ENCODE assay signal across 21 cellular contexts in the genomic region with DNA sequence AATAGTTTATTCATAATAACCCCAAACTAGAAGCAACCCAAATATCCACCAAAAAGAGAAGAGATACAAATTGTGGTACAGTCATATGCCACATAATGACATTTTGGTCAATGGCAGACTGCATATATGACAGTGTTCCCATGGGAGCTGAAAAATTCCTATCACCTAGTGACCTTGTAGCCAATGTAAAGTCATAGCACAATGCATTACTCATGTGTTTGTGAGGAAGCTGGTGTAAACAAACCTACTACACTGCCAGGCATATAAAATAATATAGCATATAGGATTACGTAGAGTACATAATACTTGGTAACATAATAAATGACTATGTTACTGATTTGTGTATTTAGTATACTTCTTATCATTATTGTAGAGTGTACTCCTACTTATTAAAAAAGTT. TPM values are rescaled to one million over a fixed set of nuclear protein-coding genes. Genes with fewer than 3 reads are reported as not detected.
DNase-seq lines count a peak whose midpoint lies in the region; ATAC-seq and TF ChIP-seq lines count a peak whose summit lies in the region.
"Had no signal": no experiment of that assay in that cellular context is flagged by ENCODE, and none has a peak within 500 bp of the region (broad histone marks: within the 10 kb centered on the region; RNA-seq: fewer than 3 reads in every experiment).

No MANE protein-coding gene starts in this region.

- no peaks in the 10 kb centered on the region for H3K4me1 ChIP-seq in PC-3 (ENCODE audit: insufficient read depth, low read length)
- no peaks in the 10 kb centered on the region for H3K4me1 ChIP-seq in mesenchymal stem cell (ENCODE audit: control insufficient read depth, insufficient read depth, low read depth, low read length)
- H3K4me1 ChIP-seq: Caco-2 had no signal

- H3K4me3 ChIP-seq in PC-3 (ENCODE audit: low read length) (no peak overlapping the region), mesenchymal stem cell (ENCODE audit: insufficient read depth in 1 of 2, low read depth in 1 of 2, low read length in 2 of 2) (no peak overlapping the region)
- H3K4me3 ChIP-seq: BLaER1, GM23248 had no signal

- no peaks in the 10 kb centered on the region for H3K79me2 ChIP-seq in PC-3 (ENCODE audit: low read length)

- no peak overlapping the region for H3K18ac ChIP-seq in mesenchymal stem cell (ENCODE audit: low read depth in 1 of 2, low read length in 2 of 2)

- CTCF ChIA-PET in PC-3 (lab: Charles Lee), result no interaction called here

- no peak overlapping the region for H3K14ac ChIP-seq in mesenchymal stem cell (ENCODE audit: low read length in 2 of 2)

- H3K4me2 ChIP-seq in PC-3 (ENCODE audit: low read length) (no peak overlapping the region), mesenchymal stem cell (ENCODE audit: low read length, poor library complexity, severe bottlenecking) (no peak overlapping the region)
- H3K4me2 ChIP-seq: BLaER1 had no signal

- H3K9me2 ChIP-seq in PC-3 (replicated peaks; ENCODE audit: low read length), result no peaks in the 10 kb centered on the region

- H2AFZ ChIP-seq in PC-3 (ENCODE audit: low read length) (no peak overlapping the region), mesenchymal stem cell (ENCODE audit: low read depth, low read length) (no peak overlapping the region)
- H2AFZ ChIP-seq: GM23248 had no signal

- no TSS peak for BruUV-seq in PC-3 (replicated peaks; lab: Mats Ljungman, UMichigan)

- no peaks in the 10 kb centered on the region for H3K27me3 ChIP-seq in PC-3 (ENCODE audit: low read length)
- no peaks in the 10 kb centered on the region for H3K27me3 ChIP-seq in mesenchymal stem cell (ENCODE audit: control insufficient read depth in 1 of 2, insufficient read depth in 1 of 2, low read length in 2 of 2)
- H3K27me3 ChIP-seq: BLaER1 had no signal

- H3K4ac ChIP-seq in mesenchymal stem cell (ENCODE audit: low read depth in 1 of 2, low read length in 2 of 2), result no peak overlapping the region

- TF ChIP-seq CTCF in PC-3 (conservative IDR thresholded peaks at IDR 0.05; ENCODE audit: low read depth, low read length), result no peak

- WGBS in mesenchymal stem cell, result no CpG with 5 or more reads among the region's 1 CpG

- POLR2A ChIA-PET in PC-3 (lab: Charles Lee; ENCODE audit: unreplicated experiment), result no interaction called here

- DNase-seq in DMS53 (lab: John Stamatoyannopoulos, UW) (peak; percentile 23), DMS53 treated with DMSO at 0.1 percent for 48 hours (lab: John Stamatoyannopoulos, UW; ENCODE audit: unreplicated experiment) (no peak), PC-3 (peak; percentile 30), dermis blood vessel endothelial cell (peak; percentile 25), mesenchymal stem cell (peak; percentile 17)
- no peak for DNase-seq in activated CD4-positive, alpha-beta T cell treated with anti-CD3 and anti-CD28 coated beads for 1 hour
- DNase-seq: Caco-2; CD4-positive, CD25-positive, alpha-beta regulatory T cell; CD8-positive, alpha-beta T cell; DMS153; DMS79 treated with DMSO at 0.1 percent for 48 hours; GM23248; H7; HCEC 1CT had no signal

- H2BK5ac ChIP-seq in mesenchymal stem cell (ENCODE audit: low read depth, low read length, poor library complexity, severe bottlenecking), result no peak overlapping the region

- H2AK5ac ChIP-seq in mesenchymal stem cell (ENCODE audit: low read length, severe bottlenecking), result no peak overlapping the region

- ATAC-seq in PC-3 (peak; percentile 73), HG03521 (IDR thresholded peaks at IDR 0.05; ENCODE audit: unreplicated experiment) (no peak), GM18868 (IDR thresholded peaks at IDR 0.05; ENCODE audit: unreplicated experiment) (no peak)
- ATAC-seq: CD8-positive, alpha-beta T cell had no signal

- H4K91ac ChIP-seq in mesenchymal stem cell (ENCODE audit: low read length), result no peak overlapping the region

- peaks cover 2% of the 10 kb centered on the region for H3K79me1 ChIP-seq in mesenchymal stem cell (replicated peaks; ENCODE audit: low read length, poor library complexity, severe bottlenecking)

- no peak overlapping the region for H2BK15ac ChIP-seq in mesenchymal stem cell (ENCODE audit: low read depth, poor library complexity, severe bottlenecking)

- peaks cover 8% of the 10 kb centered on the region; the same call in 1 of the 2 replicates for H3K36me3 ChIP-seq in PC-3 (ENCODE audit: low read depth, low read length)
- H3K36me3 ChIP-seq in mesenchymal stem cell (ENCODE audit: control insufficient read depth in 1 of 2, insufficient read depth in 2 of 2, low read depth in 1 of 2, low read length in 2 of 2), result peaks cover 17% of the 10 kb centered on the region in 2 experiments

- H4K8ac ChIP-seq in mesenchymal stem cell (ENCODE audit: low read length), result no peak overlapping the region

- no peak overlapping the region for H2BK12ac ChIP-seq in mesenchymal stem cell (ENCODE audit: low read length in 2 of 2)

- H3K27ac ChIP-seq in PC-3 (ENCODE audit: low read length) (no peak overlapping the region), mesenchymal stem cell (ENCODE audit: low read length, poor library complexity, severe bottlenecking) (no peak overlapping the region)
- H3K27ac ChIP-seq: 22Rv1, BLaER1, C4-2B, GM23248 had no signal

- intact Hi-C loops in PC-3 (cut with micrococcal nuclease), result loop anchor here (5.0 kb wide), 1 partner anchor 191 kb away; a partner anchor contains a TSS

- H2BK120ac ChIP-seq in mesenchymal stem cell (ENCODE audit: low read depth, low read length), result no peak overlapping the region

- no peak overlapping the region for H3K9ac ChIP-seq in PC-3 (ENCODE audit: low read length)
- no peak overlapping the region for H3K9ac ChIP-seq in mesenchymal stem cell (ENCODE audit: low read length)
- H3K9ac ChIP-seq: BLaER1, GM23248 had no signal

- no peaks in the 10 kb centered on the region for H4K20me1 ChIP-seq in PC-3 (ENCODE audit: low read length)

- H3F3A ChIP-seq in PC-3 (ENCODE audit: low read length, unreplicated experiment), result no peaks in the 10 kb centered on the region

- H3K9me3 ChIP-seq in PC-3 (ENCODE audit: low read length) (no peaks in the 10 kb centered on the region), mesenchymal stem cell (ENCODE audit: control insufficient read depth, low read length) (no peaks in the 10 kb centered on the region)
- H3K9me3 ChIP-seq: BLaER1, Caco-2 had no signal

- no peak overlapping the region for H3K23ac ChIP-seq in mesenchymal stem cell (ENCODE audit: low read length in 2 of 2)

RNA-seq across cellular contexts. Expression of a gene that starts 29.5 kb away (rescaled TPM):
- total RNA-seq in PC-3 (2014; rRNA removed), result 0.12 and 0.22 TPM in 2 replicates
- 0.19 and 0.51 TPM in 2 replicates for total RNA-seq in dermis blood vessel endothelial cell
- polyA plus RNA-seq in mesenchymal stem cell (2013, experiment 1 of 2), result 0.04 TPM
- polyA plus RNA-seq in mesenchymal stem cell (2013, experiment 2 of 2), result 0.03 TPM
- total RNA-seq: Daoy, H1, H7 had no signal
- polyA plus RNA-seq: H1 had no signal

Comparison
In these comparisons a context has a peak if more than half of its experiments do, and no peak if none do; other contexts are left out.
1. DNase-seq: peak in DMS53 (single experiment), PC-3 (single experiment), dermis blood vessel endothelial cell (single experiment) and mesenchymal stem cell (single experiment); none in DMS53 treated with DMSO at 0.1 percent for 48 hours (single experiment) and activated CD4-positive, alpha-beta T cell treated with anti-CD3 and anti-CD28 coated beads for 1 hour (single experiment).